In the genomic region with DNA sequence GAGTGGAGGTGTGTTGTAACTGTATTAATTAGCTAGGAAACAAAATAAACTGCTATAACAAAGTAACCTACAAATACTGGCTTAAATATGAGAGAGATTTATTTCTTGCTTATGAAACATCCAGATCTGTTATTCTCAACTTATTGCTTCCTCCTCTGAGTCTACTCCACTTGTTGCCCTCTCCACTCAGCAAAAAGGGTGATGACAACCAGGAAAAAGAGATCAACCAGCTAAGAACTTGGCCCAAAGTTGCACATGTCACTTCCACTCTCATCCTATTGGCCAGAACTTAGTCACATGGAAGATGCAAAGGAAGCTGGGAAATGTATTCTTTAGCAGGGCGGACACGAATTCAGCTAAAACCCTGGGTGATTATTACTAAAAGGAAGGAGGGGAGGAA, we compare ENCODE assay signal across 9 cellular contexts. TPM values are rescaled to one million over a fixed set of nuclear protein-coding genes. Genes with fewer than 3 reads are reported as not detected.
DNase-seq lines count a peak whose midpoint lies in the region; ATAC-seq and TF ChIP-seq lines count a peak whose summit lies in the region.
"Had no signal": no experiment of that assay in that cellular context is flagged by ENCODE, and none has a peak within 500 bp of the region (broad histone marks: within the 10 kb centered on the region; RNA-seq: fewer than 3 reads in every experiment).

No MANE protein-coding gene starts in this region.

- peaks cover 0 to 8% (median 0%) of the 10 kb centered on the region in 4 donors for H3K4me1 ChIP-seq in liver (ENCODE audit: control insufficient read depth in 4 of 4, insufficient read depth in 4 of 4, low read length in 3 of 4)
- no peaks in the 10 kb centered on the region for H3K4me1 ChIP-seq in ovary (ENCODE audit: insufficient read depth)

- intact Hi-C loops in ovary (cut with DNase I): no loop called here

- no peak overlapping the region for H3K4me3 ChIP-seq in liver (ENCODE audit: low read depth in 1 of 3, low read length in 3 of 3)
- no peak overlapping the region for H3K4me3 ChIP-seq in ovary

- DNase-seq in DMS 273 (lab: John Stamatoyannopoulos, UW; ENCODE audit: unreplicated experiment): peak; percentile 72
- peak; percentile 85 for DNase-seq in NAMALWA (ENCODE audit: low spot score)
- peak; percentile 64 for DNase-seq in amniotic epithelial cell (ENCODE audit: low read depth)
- no peak for DNase-seq in NCI-H748 (lab: John Stamatoyannopoulos, UW; ENCODE audit: unreplicated experiment)
- no peak for DNase-seq in ovary
- DNase-seq in activated effector memory CD4-positive, alpha-beta T cell treated with Interleukin-2 at 50 U/mL for 16 hours: no peak
- DNase-seq: stimulated activated CD4-positive, alpha-beta T cell treated with anti-CD3 and anti-CD28 coated beads, Interleukin-4, amount 100 ng/mL, for 24 hours had no signal

- H3K9ac ChIP-seq in liver (ENCODE audit: low read depth in 1 of 2, low read length in 2 of 2): no peak overlapping the region

- no peak for TF ChIP-seq CTCF in liver (IDR thresholded peaks at IDR 0.05; ENCODE audit: low read depth, low read length, missing input control)
- TF ChIP-seq CTCF in ovary (IDR thresholded peaks at IDR 0.05): no peak

- H3K9me3 ChIP-seq in liver (ENCODE audit: control insufficient read depth in 4 of 4, low read length in 3 of 4) (no peaks in the 10 kb centered on the region), ovary (no peaks in the 10 kb centered on the region)

- no peaks in the 10 kb centered on the region for H3K36me3 ChIP-seq in liver (ENCODE audit: control insufficient read depth in 4 of 4, insufficient read depth in 3 of 4, low read depth in 1 of 4, low read length in 3 of 4)
- H3K36me3 ChIP-seq in ovary: no peaks in the 10 kb centered on the region

- ATAC-seq in GM21529 (IDR thresholded peaks at IDR 0.05; ENCODE audit: unreplicated experiment): no peak

- 69% methylated on average over 2 of the region's 2 CpGs for WGBS in liver
- 45 to 52% (median 47%) methylated on average over 2 of the region's 2 CpGs for WGBS in ovary, 3 donors

- H3K27me3 ChIP-seq in liver (ENCODE audit: control insufficient read depth in 4 of 4, insufficient read depth in 4 of 4, low read length in 3 of 4) (no peaks in the 10 kb centered on the region), ovary (no peaks in the 10 kb centered on the region)

- H3K27ac ChIP-seq in liver (ENCODE audit: low read depth in 1 of 2, low read length in 2 of 2): no peak overlapping the region
- H3K27ac ChIP-seq in ovary: no peak overlapping the region

- TF ChIP-seq EP300 in ovary (IDR thresholded peaks at IDR 0.05): no peak

- no peak for TF ChIP-seq POLR2A in ovary (IDR thresholded peaks at IDR 0.05)

- no peak for TF ChIP-seq RAD21 in liver (IDR thresholded peaks at IDR 0.05)

TF ChIP-seq in liver, 16 proteins besides CTCF, POLR2A, EP300 and RAD21:
- TF ChIP-seq, protein P1, sequence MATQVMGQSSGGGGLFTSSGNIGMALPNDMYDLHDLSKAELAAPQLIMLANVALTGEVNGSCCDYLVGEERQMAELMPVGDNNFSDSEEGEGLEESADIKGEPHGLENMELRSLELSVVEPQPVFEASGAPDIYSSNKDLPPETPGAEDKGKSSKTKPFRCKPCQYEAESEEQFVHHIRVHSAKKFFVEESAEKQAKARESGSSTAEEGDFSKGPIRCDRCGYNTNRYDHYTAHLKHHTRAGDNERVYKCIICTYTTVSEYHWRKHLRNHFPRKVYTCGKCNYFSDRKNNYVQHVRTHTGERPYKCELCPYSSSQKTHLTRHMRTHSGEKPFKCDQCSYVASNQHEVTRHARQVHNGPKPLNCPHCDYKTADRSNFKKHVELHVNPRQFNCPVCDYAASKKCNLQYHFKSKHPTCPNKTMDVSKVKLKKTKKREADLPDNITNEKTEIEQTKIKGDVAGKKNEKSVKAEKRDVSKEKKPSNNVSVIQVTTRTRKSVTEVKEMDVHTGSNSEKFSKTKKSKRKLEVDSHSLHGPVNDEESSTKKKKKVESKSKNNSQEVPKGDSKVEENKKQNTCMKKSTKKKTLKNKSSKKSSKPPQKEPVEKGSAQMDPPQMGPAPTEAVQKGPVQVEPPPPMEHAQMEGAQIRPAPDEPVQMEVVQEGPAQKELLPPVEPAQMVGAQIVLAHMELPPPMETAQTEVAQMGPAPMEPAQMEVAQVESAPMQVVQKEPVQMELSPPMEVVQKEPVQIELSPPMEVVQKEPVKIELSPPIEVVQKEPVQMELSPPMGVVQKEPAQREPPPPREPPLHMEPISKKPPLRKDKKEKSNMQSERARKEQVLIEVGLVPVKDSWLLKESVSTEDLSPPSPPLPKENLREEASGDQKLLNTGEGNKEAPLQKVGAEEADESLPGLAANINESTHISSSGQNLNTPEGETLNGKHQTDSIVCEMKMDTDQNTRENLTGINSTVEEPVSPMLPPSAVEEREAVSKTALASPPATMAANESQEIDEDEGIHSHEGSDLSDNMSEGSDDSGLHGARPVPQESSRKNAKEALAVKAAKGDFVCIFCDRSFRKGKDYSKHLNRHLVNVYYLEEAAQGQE (IDR thresholded peaks at IDR 0.05): no peak
- TF ChIP-seq ATF3 (IDR thresholded peaks at IDR 0.05) (no peak), YY1 (IDR thresholded peaks at IDR 0.05) (no peak), MAX (IDR thresholded peaks at IDR 0.05) (no peak), FOXA1 (IDR thresholded peaks at IDR 0.05) (no peak), RXRA (IDR thresholded peaks at IDR 0.05) (no peak), SP1 (IDR thresholded peaks at IDR 0.05) (peak; percentile 41), TAF1 (conservative IDR thresholded peaks at IDR 0.05) (no peak)
- TF ChIP-seq, protein P2, sequence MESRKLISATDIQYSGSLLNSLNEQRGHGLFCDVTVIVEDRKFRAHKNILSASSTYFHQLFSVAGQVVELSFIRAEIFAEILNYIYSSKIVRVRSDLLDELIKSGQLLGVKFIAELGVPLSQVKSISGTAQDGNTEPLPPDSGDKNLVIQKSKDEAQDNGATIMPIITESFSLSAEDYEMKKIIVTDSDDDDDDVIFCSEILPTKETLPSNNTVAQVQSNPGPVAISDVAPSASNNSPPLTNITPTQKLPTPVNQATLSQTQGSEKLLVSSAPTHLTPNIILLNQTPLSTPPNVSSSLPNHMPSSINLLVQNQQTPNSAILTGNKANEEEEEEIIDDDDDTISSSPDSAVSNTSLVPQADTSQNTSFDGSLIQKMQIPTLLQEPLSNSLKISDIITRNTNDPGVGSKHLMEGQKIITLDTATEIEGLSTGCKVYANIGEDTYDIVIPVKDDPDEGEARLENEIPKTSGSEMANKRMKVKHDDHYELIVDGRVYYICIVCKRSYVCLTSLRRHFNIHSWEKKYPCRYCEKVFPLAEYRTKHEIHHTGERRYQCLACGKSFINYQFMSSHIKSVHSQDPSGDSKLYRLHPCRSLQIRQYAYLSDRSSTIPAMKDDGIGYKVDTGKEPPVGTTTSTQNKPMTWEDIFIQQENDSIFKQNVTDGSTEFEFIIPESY (IDR thresholded peaks at IDR 0.05): no peak

RNA-seq across cellular contexts. Expression of gene TP53RK, which starts 5.2 kb away (rescaled TPM):
- total RNA-seq in liver (10 to 100 TPM in 1 of 2 donors, 1 to 10 TPM in 1; 7.9 to 12.8 TPM), ovary (10 to 100 TPM; 11.3 to 17.3 (median 13.4) TPM)
- polyA plus RNA-seq in liver (1 to 10 TPM; 4.7 to 5.7 TPM), ovary (10 to 100 TPM in 1 of 2 donors, 1 to 10 TPM in 1; 7.7 to 17.5 TPM)

RNA-seq across cellular contexts. Expression of gene SLC2A10, which starts 15.0 kb away (rescaled TPM):
- 10 to 100 TPM in 1 of 2 donors, 1 to 10 TPM in 1; 8.0 to 79.7 TPM for total RNA-seq in liver
- polyA plus RNA-seq in liver: 10 to 100 TPM; 14.4 to 38.9 TPM
- total RNA-seq in ovary: 10 to 100 TPM in 5 of 7 donors, 1 to 10 TPM in 2; 7.3 to 27.7 (median 15.1) TPM
- 10 to 100 TPM; 11.0 to 18.4 TPM for polyA plus RNA-seq in ovary

RNA-seq across cellular contexts. Expression of gene SLC13A3, which starts 43.2 kb away (rescaled TPM):
- total RNA-seq in liver: 10 to 100 TPM in 1 of 2 donors, 1 to 10 TPM in 1; 1.5 to 10.7 TPM
- polyA plus RNA-seq in liver: 1 to 10 TPM; 7.9 to 8.8 TPM
- 1 to 10 TPM in 6 of 7 donors, under 1 TPM in 1; 0.36 to 6.1 (median 4.6) TPM for total RNA-seq in ovary
- 1 to 10 TPM; 1.3 to 7.1 TPM for polyA plus RNA-seq in ovary

Comparison
In these comparisons a context has a peak if more than half of its experiments do, and no peak if none do; other contexts are left out.
1. DNase-seq: peak in DMS 273 (single experiment), NAMALWA (single experiment) and amniotic epithelial cell (single experiment); none in NCI-H748 (single experiment), ovary (0 of 5) and activated effector memory CD4-positive, alpha-beta T cell treated with Interleukin-2 at 50 U/mL for 16 hours (single experiment).